8 cellular contexts compared by ENCODE assay signal in the genomic region with DNA sequence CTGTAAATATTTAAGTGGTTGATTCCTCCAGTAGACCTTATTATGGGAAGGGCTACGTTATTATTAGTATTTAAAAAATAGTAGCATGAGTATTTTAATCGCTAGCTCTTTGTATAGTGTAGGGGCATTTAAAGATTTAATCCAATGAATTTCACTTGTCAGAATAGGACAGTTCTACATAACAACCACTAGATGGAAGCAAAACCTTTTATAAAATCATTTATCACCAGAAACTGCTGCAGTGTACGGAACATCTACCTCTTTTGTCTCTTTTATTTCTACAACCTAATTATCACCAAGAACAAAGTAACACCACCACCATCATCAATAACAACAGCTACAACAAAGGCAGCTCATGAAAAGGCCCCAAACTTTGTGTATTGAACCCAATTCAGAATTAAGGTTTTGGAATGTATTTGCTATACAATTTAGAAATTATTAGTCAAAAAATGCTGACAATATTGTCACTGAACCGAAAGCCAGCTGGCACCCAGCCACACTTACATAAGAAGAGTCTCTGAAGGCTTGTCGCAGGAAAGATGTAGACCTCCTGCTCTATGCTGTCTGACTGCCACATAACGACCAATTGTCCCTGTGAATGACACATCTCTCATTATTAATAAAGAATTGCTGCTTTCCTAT.
DNase-seq lines count a peak whose midpoint lies in the region; ATAC-seq and TF ChIP-seq lines count a peak whose summit lies in the region.

No MANE protein-coding gene starts in this region.

- H3K4me2 ChIP-seq in OCI-LY7 (ENCODE audit: low read length), result no peak overlapping the region

- no peaks in the 10 kb centered on the region for H3K27me3 ChIP-seq in A673 (replicated peaks; ENCODE audit: insufficient read depth, low read depth, low read length, poor library complexity)
- H3K27me3 ChIP-seq in endodermal cell (ENCODE audit: control insufficient read depth, insufficient read depth, low read length, poor library complexity, severe bottlenecking), result no peaks in the 10 kb centered on the region

- in situ Hi-C loops in GM13976 (cut with MboI; ENCODE audit: low sequenced_read_pairs, unreplicated experiment), result no loop called here

- H2AFZ ChIP-seq in OCI-LY7 (ENCODE audit: low read length), result no peak overlapping the region

- DNase-seq in A673 (ENCODE audit: low spot score) (peak; percentile 60), GM13976 (ENCODE audit: low spot score) (peak; percentile 13), OCI-LY7 (ENCODE audit: low spot score) (peak; percentile 28), endodermal cell (no peak)
- DNase-seq in activated effector memory CD4-positive, alpha-beta T cell treated with Interleukin-2 at 50 U/mL for 16 hours, result no peak

- H3K4me3 Mint-ChIP-seq in endodermal cell (no peak overlapping the region), nephron (peak overlapping the region in 2 of 3 experiments; percentile 29 to 35)

- no peaks in the 10 kb centered on the region for H3K9me2 ChIP-seq in OCI-LY7 (ENCODE audit: insufficient read depth, low read length)

- H3K4me1 Mint-ChIP-seq in endodermal cell, result peaks cover 30% of the 10 kb centered on the region
- H3K4me1 Mint-ChIP-seq in nephron, result peaks cover 23% of the 10 kb centered on the region

- no peaks in the 10 kb centered on the region for H4K20me1 ChIP-seq in OCI-LY7 (ENCODE audit: insufficient read depth, low read length)

- H3K79me2 ChIP-seq in OCI-LY7 (ENCODE audit: insufficient read depth, low read depth, low read length), result no peaks in the 10 kb centered on the region

- H3K4me3 ChIP-seq in A673 (ENCODE audit: low read depth, low read length, poor library complexity, severe bottlenecking), result no peak overlapping the region
- no peak overlapping the region for H3K4me3 ChIP-seq in OCI-LY7 (ENCODE audit: low read depth, low read length, poor library complexity, severe bottlenecking)
- H3K4me3 ChIP-seq in endodermal cell (ENCODE audit: low read length), result no peak overlapping the region

- intact Hi-C loops in A673 (cut with micrococcal nuclease; ENCODE audit: unreplicated experiment) (loop anchor here (5.0 to 10.0 kb wide), 3 partner anchors 275 to 1667 kb away; no protein-coding TSS in a partner anchor), OCI-LY7 (cut with micrococcal nuclease; ENCODE audit: unreplicated experiment) (loop anchor here (2.0 to 5.0 kb wide), 2 partner anchors 953 to 1220 kb away; no protein-coding TSS in a partner anchor)

- BruUV-seq in A673 (replicated peaks; lab: Mats Ljungman, UMichigan) (no TSS peak), OCI-LY7 (replicated peaks; lab: Mats Ljungman, UMichigan) (no TSS peak)

- H3K27ac Mint-ChIP-seq in endodermal cell (no peak overlapping the region), nephron (no peak overlapping the region)

- TF ChIP-seq CTCF in A673 (conservative IDR thresholded peaks at IDR 0.05; ENCODE audit: low read depth, low read length) (peak; percentile 72), GM13976 (IDR thresholded peaks at IDR 0.05; ENCODE audit: borderline replicate concordance, control extremely low read depth, extremely low read depth, insufficient read depth, missing control alignments) (no peak), OCI-LY7 (conservative IDR thresholded peaks at IDR 0.05; ENCODE audit: low read length) (peak; percentile 73), endodermal cell (conservative IDR thresholded peaks at IDR 0.05) (peak; percentile 81), nephron (IDR thresholded peaks at IDR 0.05; ENCODE audit: unreplicated experiment in 3 of 3) (peak; percentile 49 to 74 (median 59))

- no peaks in the 10 kb centered on the region for H3K9me3 ChIP-seq in A673 (ENCODE audit: low read depth, low read length, poor library complexity, severe bottlenecking)
- no peaks in the 10 kb centered on the region for H3K9me3 ChIP-seq in OCI-LY7 (ENCODE audit: low read length)
- no peaks in the 10 kb centered on the region for H3K9me3 ChIP-seq in endodermal cell (ENCODE audit: control insufficient read depth, low read length)

- H3K36me3 ChIP-seq in A673 (ENCODE audit: insufficient read depth, low read length, poor library complexity, severe bottlenecking), result no peaks in the 10 kb centered on the region
- no peaks in the 10 kb centered on the region for H3K36me3 ChIP-seq in OCI-LY7 (ENCODE audit: insufficient read depth, low read length)
- no peaks in the 10 kb centered on the region for H3K36me3 ChIP-seq in endodermal cell (ENCODE audit: control insufficient read depth, insufficient read depth, low read length)

- CTCF ChIA-PET in A673 (lab: Charles Lee) (interaction anchor here (1.1 to 2.1 kb wide), 2 partner anchors 953 to 1219 kb away, joined by 3 to 7 read pairs; no protein-coding TSS in a partner anchor), OCI-LY7 (lab: Charles Lee; ENCODE audit: unreplicated experiment) (no interaction called here)

- peaks cover 10% of the 10 kb centered on the region for H3K4me1 ChIP-seq in A673 (ENCODE audit: insufficient read depth, low read length, poor library complexity, severe bottlenecking)
- H3K4me1 ChIP-seq in OCI-LY7 (ENCODE audit: insufficient read depth, low read length, poor library complexity, severe bottlenecking), result no peaks in the 10 kb centered on the region
- H3K4me1 ChIP-seq in endodermal cell (ENCODE audit: control insufficient read depth, insufficient read depth, low read length), result no peaks in the 10 kb centered on the region

- H3K27me3 Mint-ChIP-seq in endodermal cell (ENCODE audit: insufficient read depth) (peaks cover 20% of the 10 kb centered on the region), nephron (ENCODE audit: low read depth) (peaks cover 4% of the 10 kb centered on the region)

- POLR2A ChIA-PET in A673 (lab: Charles Lee; ENCODE audit: low non-redundant PET), result no interaction called here
- POLR2A ChIA-PET in OCI-LY7 (lab: Charles Lee), result no interaction called here

- H3K9me3 Mint-ChIP-seq in endodermal cell (no peaks in the 10 kb centered on the region), nephron (no peaks in the 10 kb centered on the region)

- H3K36me3 Mint-ChIP-seq in endodermal cell (ENCODE audit: low read depth) (no peaks in the 10 kb centered on the region), nephron (ENCODE audit: low read depth) (no peaks in the 10 kb centered on the region)

- H3K27ac ChIP-seq in A673 (ENCODE audit: low read depth, low read length, poor library complexity, severe bottlenecking), result no peak overlapping the region
- no peak overlapping the region for H3K27ac ChIP-seq in OCI-LY7 (ENCODE audit: low read depth, low read length, poor library complexity, severe bottlenecking)
- no peak overlapping the region for H3K27ac ChIP-seq in endodermal cell (ENCODE audit: low read depth, low read length)

- ATAC-seq in HG02763 (IDR thresholded peaks at IDR 0.05; ENCODE audit: unreplicated experiment), result no peak

- H3K9ac ChIP-seq in endodermal cell (ENCODE audit: extremely low read depth, low read length, poor library complexity, severe bottlenecking), result no peak overlapping the region

- WGBS in endodermal cell (ENCODE audit: insufficient coverage in 1 of 2, insufficient read length in 1 of 2), 2 experiments, result 33 to 39% methylated on average over 1 to 5 of the region's 6 CpGs

- no peak for TF ChIP-seq EP300 in Ishikawa (IDR thresholded peaks at IDR 0.05; ENCODE audit: borderline replicate concordance)

- TF ChIP-seq RAD21 in Ishikawa (IDR thresholded peaks at IDR 0.05; ENCODE audit: low read depth), result peak; percentile 48

TF ChIP-seq in Ishikawa, 13 proteins besides CTCF, POLR2A, EP300 and RAD21:
- no peak for TF ChIP-seq TCF12 (IDR thresholded peaks at IDR 0.05; ENCODE audit: low read depth)

Comparison
In these comparisons a context has a peak if more than half of its experiments do, and no peak if none do; other contexts are left out.
1. DNase-seq: peak in A673 (single experiment), GM13976 (single experiment) and OCI-LY7 (single experiment); none in endodermal cell (single experiment) and activated effector memory CD4-positive, alpha-beta T cell treated with Interleukin-2 at 50 U/mL for 16 hours (single experiment).